In the genomic region with DNA sequence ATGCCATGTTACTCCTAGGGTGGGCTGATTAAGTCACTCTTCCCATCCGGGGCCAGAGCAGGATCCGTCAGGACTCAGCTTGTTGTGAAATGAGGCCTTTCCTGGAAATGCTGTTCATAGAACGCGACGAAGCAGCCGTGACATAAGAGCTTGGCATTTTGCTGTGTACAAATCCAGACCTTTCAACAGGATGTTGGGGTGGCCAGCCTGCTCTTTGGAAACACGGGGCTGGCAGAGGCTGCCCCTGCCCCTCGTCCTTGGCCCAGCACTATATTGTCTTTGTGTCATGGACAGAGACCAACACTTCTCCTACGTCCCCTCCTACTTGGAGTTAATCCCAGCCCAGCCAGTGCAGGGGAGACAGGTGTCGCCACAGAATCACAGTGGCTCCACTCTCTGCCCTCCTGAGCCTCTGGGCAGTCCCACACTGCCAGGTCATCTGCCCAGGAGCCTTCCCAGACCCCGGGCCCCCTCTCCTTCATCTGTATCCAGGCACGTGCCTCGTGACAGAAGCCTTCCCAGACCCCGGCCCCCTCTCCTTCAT, we compare ENCODE assay signal across 13 cellular contexts. TPM values are rescaled to one million over a fixed set of nuclear protein-coding genes. Genes with fewer than 3 reads are reported as not detected.
DNase-seq lines count a peak whose midpoint lies in the region; FAIRE-seq and TF ChIP-seq lines count a peak whose summit lies in the region.
"Had no signal": no experiment of that assay in that cellular context is flagged by ENCODE, and none has a peak within 500 bp of the region (broad histone marks: within the 10 kb centered on the region; RNA-seq: fewer than 3 reads in every experiment).

No MANE protein-coding gene starts in this region.

- H3K4me1 ChIP-seq in mammary epithelial cell (ENCODE audit: insufficient read depth, low read length): no peaks in the 10 kb centered on the region
- peaks cover 5% of the 10 kb centered on the region for H3K4me1 ChIP-seq in keratinocyte (ENCODE audit: control insufficient read depth, extremely low read depth, insufficient read depth, low read length)
- no peaks in the 10 kb centered on the region for H3K4me1 ChIP-seq in smooth muscle cell (ENCODE audit: low read depth)
- H3K4me1 ChIP-seq in A673 (ENCODE audit: insufficient read depth, low read length, poor library complexity, severe bottlenecking): no peaks in the 10 kb centered on the region

- intact Hi-C loops in mammary epithelial cell (cut with micrococcal nuclease): no loop called here
- intact Hi-C loops in A673 (cut with micrococcal nuclease; ENCODE audit: unreplicated experiment): no loop called here

- FAIRE-seq in keratinocyte (lab: Jason Lieb, UNC): peak; percentile 56

- BruUV-seq in mammary epithelial cell (replicated peaks; lab: Mats Ljungman, UMichigan) (no TSS peak), A673 (replicated peaks; lab: Mats Ljungman, UMichigan) (no TSS peak)

- no peak overlapping the region for H3K27ac ChIP-seq in mammary epithelial cell (ENCODE audit: insufficient read depth, low read depth, low read length)
- H3K27ac ChIP-seq in keratinocyte (ENCODE audit: control insufficient read depth, insufficient read depth, low read length): no peak overlapping the region
- H3K27ac ChIP-seq in smooth muscle cell (ENCODE audit: low read depth): peak overlapping the region; percentile 37
- H3K27ac ChIP-seq in A673 (ENCODE audit: low read depth, low read length, poor library complexity, severe bottlenecking): no peak overlapping the region

- no peak for TF ChIP-seq CTCF in mammary epithelial cell (conservative IDR thresholded peaks at IDR 0.05 in 1 of 2, IDR thresholded peaks at IDR 0.05 in 1 of 2; ENCODE audit: extremely low read depth in 1 of 2, insufficient read depth in 1 of 2, low read depth in 1 of 2, low read length in 2 of 2)
- no peak for TF ChIP-seq CTCF in keratinocyte (optimal IDR thresholded peaks at IDR 0.05 in 1 of 3, IDR thresholded peaks at IDR 0.05 in 1 of 3, conservative IDR thresholded peaks at IDR 0.05 in 1 of 3; ENCODE audit: extremely low read depth in 1 of 3, insufficient read depth in 2 of 3, low read length in 3 of 3)
- no peak for TF ChIP-seq CTCF in smooth muscle cell (IDR thresholded peaks at IDR 0.05; ENCODE audit: borderline replicate concordance, insufficient read depth, poor library complexity, severe bottlenecking)
- no peak for TF ChIP-seq CTCF in A673 (conservative IDR thresholded peaks at IDR 0.05; ENCODE audit: low read depth, low read length)

- no peaks in the 10 kb centered on the region for H3K9me1 ChIP-seq in keratinocyte (ENCODE audit: control insufficient read depth, extremely low read depth, insufficient read depth, low read length)

- no peaks in the 10 kb centered on the region for H3K79me2 ChIP-seq in mammary epithelial cell (ENCODE audit: insufficient read depth, low read length)
- no peaks in the 10 kb centered on the region for H3K79me2 ChIP-seq in keratinocyte (ENCODE audit: control insufficient read depth, insufficient read depth, low read length)
- H3K79me2 ChIP-seq in smooth muscle cell (ENCODE audit: low read depth): no peaks in the 10 kb centered on the region

- H3K9ac ChIP-seq in mammary epithelial cell (ENCODE audit: insufficient read depth, low read length): no peak overlapping the region
- H3K9ac ChIP-seq in keratinocyte (ENCODE audit: control insufficient read depth, extremely low read depth, insufficient read depth, low read length): no peak overlapping the region
- no peak overlapping the region for H3K9ac ChIP-seq in smooth muscle cell (ENCODE audit: low read depth)

- H2AFZ ChIP-seq in mammary epithelial cell (ENCODE audit: low read depth, low read length): peak overlapping the region; percentile 61
- H2AFZ ChIP-seq in keratinocyte (ENCODE audit: control insufficient read depth, low read length): peak overlapping the region; percentile 69
- H2AFZ ChIP-seq in smooth muscle cell (ENCODE audit: low read depth): no peak overlapping the region

- H3K9me3 ChIP-seq in mammary epithelial cell (replicated peaks; ENCODE audit: insufficient read depth, low read length) (no peaks in the 10 kb centered on the region), keratinocyte (ENCODE audit: control insufficient read depth, low read depth, low read length) (no peaks in the 10 kb centered on the region), smooth muscle cell (replicated peaks; ENCODE audit: low read depth) (no peaks in the 10 kb centered on the region), A673 (ENCODE audit: low read depth, low read length, poor library complexity, severe bottlenecking) (no peaks in the 10 kb centered on the region)

- DNase-seq in KBM-7 (peak; percentile 40), mammary epithelial cell (peak; percentile 28), keratinocyte (ENCODE audit: low read depth, low spot score) (no peak), smooth muscle cell (lab: John Stamatoyannopoulos, UW; ENCODE audit: unreplicated experiment) (no peak), NCI-H1694 (lab: John Stamatoyannopoulos, UW) (no peak), NCI-H1930 (lab: John Stamatoyannopoulos, UW) (no peak), NCI-H526 treated with DMSO at 0.1 percent for 48 hours (lab: John Stamatoyannopoulos, UW) (no peak), A673 (ENCODE audit: low spot score) (no peak)
- DNase-seq: Calu3; naive thymus-derived CD4-positive, alpha-beta T cell; SHP77 treated with DMSO at 0.1 percent for 48 hours; stimulated activated naive CD4-positive, alpha-beta T cell treated with Interleukin-2 at 50 U/mL for 16 hours had no signal

- in situ Hi-C loops in KBM-7 (cut with MboI; ENCODE audit: low pct_unique_long_range_greater_than_20kb, low sequenced_read_pairs) (no loop called here), mammary epithelial cell (cut with MboI; ENCODE audit: low sequenced_read_pairs in 2 of 2) (no loop called here)

- POLR2A ChIA-PET in A673 (lab: Charles Lee; ENCODE audit: low non-redundant PET): no interaction called here

- H3K27me3 ChIP-seq in mammary epithelial cell (ENCODE audit: insufficient read depth, low read length) (no peaks in the 10 kb centered on the region), keratinocyte (ENCODE audit: control insufficient read depth, extremely low read depth, insufficient read depth, low read length) (no peaks in the 10 kb centered on the region), smooth muscle cell (ENCODE audit: low read depth) (no peaks in the 10 kb centered on the region), A673 (replicated peaks; ENCODE audit: insufficient read depth, low read depth, low read length, poor library complexity) (no peaks in the 10 kb centered on the region)

- H3K4me2 ChIP-seq in mammary epithelial cell (ENCODE audit: insufficient read depth, low read depth, low read length) (no peak overlapping the region), keratinocyte (ENCODE audit: control insufficient read depth, extremely low read depth, insufficient read depth, low read depth, low read length) (no peak overlapping the region), smooth muscle cell (no peak overlapping the region)

- H3K36me3 ChIP-seq in mammary epithelial cell (ENCODE audit: insufficient read depth, low read length) (no peaks in the 10 kb centered on the region), keratinocyte (ENCODE audit: control insufficient read depth in 2 of 2, extremely low read depth in 1 of 2, insufficient read depth in 2 of 2, low read length in 2 of 2) (no peaks in the 10 kb centered on the region), smooth muscle cell (ENCODE audit: low read depth) (no peaks in the 10 kb centered on the region), A673 (ENCODE audit: insufficient read depth, low read length, poor library complexity, severe bottlenecking) (no peaks in the 10 kb centered on the region)

- CTCF ChIA-PET in mammary epithelial cell (lab: Charles Lee; ENCODE audit: low non-redundant PET) (interaction anchor here (0.6 kb wide), 1 partner anchor 822 kb away, joined by 4 read pairs; no protein-coding TSS in a partner anchor), A673 (lab: Charles Lee) (no interaction called here)

- dilution Hi-C loops in mammary epithelial cell (cut with HindIII; ENCODE audit: low sequenced_read_pairs) (no loop called here), keratinocyte (cut with MboI; ENCODE audit: extremely low pct_ligation_motif_present, low sequenced_read_pairs) (no loop called here)

- no peaks in the 10 kb centered on the region for H3F3A ChIP-seq in smooth muscle cell (ENCODE audit: low read depth)

- WGBS in mammary epithelial cell (ENCODE audit: low coverage, missing lambda C conversion rate): 25% methylated on average over 9 of the region's 14 CpGs
- 66% methylated on average over 14 of the region's 14 CpGs for WGBS in smooth muscle cell (ENCODE audit: low lambda C conversion rate)

- no peak overlapping the region for H3K4me3 ChIP-seq in mammary epithelial cell (replicated peaks in 1 of 3; ENCODE audit: insufficient read depth in 1 of 3, low read depth in 2 of 3, low read length in 3 of 3)
- H3K4me3 ChIP-seq in keratinocyte (ENCODE audit: control insufficient read depth in 2 of 3, extremely low read depth in 1 of 3, insufficient read depth in 2 of 3, low read depth in 1 of 3, low read length in 3 of 3): no peak overlapping the region
- no peak overlapping the region for H3K4me3 ChIP-seq in smooth muscle cell
- no peak overlapping the region for H3K4me3 ChIP-seq in A673 (ENCODE audit: low read depth, low read length, poor library complexity, severe bottlenecking)
- H3K4me3 ChIP-seq: coronary artery had no signal

- H4K20me1 ChIP-seq in mammary epithelial cell (ENCODE audit: insufficient read depth, low read length): no peaks in the 10 kb centered on the region
- no peaks in the 10 kb centered on the region for H4K20me1 ChIP-seq in keratinocyte (ENCODE audit: control insufficient read depth, extremely low read depth, insufficient read depth, low read length)
- H4K20me1 ChIP-seq in smooth muscle cell (ENCODE audit: low read depth): no peaks in the 10 kb centered on the region

RNA-seq across cellular contexts. Expression of a gene that starts 18.6 kb away (rescaled TPM):
- total RNA-seq in mammary epithelial cell: 100 to 1,000 TPM; 142 to 333 TPM
- 337 TPM for polyA plus RNA-seq in mammary epithelial cell
- polyA minus RNA-seq in mammary epithelial cell: 310 TPM
- 139 to 283 TPM (median 221 TPM) in 3 replicates for polyA plus RNA-seq in keratinocyte
- polyA plus RNA-seq in keratinocyte (2011; ENCODE audit: low read depth): 273 TPM
- 115 and 191 TPM in 2 replicates for polyA plus RNA-seq in keratinocyte (2011; cell fraction: cytosol; rRNA removed)
- 159 and 203 TPM in 2 replicates for polyA plus RNA-seq in keratinocyte (2011; cell fraction: nucleus; rRNA removed)
- polyA plus RNA-seq in keratinocyte (2012; ENCODE audit: low replicate concordance): 132 and 196 TPM in 2 replicates
- polyA minus RNA-seq in keratinocyte: 54.1 to 141 TPM (median 61.6 TPM) in 3 replicates
- polyA minus RNA-seq in keratinocyte (2011; cell fraction: cytosol; rRNA and poly(A)+ RNA removed): 65.4 TPM
- 58.7 and 107 TPM in 2 replicates for polyA minus RNA-seq in keratinocyte (2011; cell fraction: nucleus; rRNA and poly(A)+ RNA removed)
- total RNA-seq in smooth muscle cell: 233 and 278 TPM in 2 replicates
- 290 and 357 TPM in 2 replicates for polyA plus RNA-seq in smooth muscle cell
- total RNA-seq in A673 (2021): 416 and 446 TPM in 2 replicates

Comparison
In these comparisons a context has a peak if more than half of its experiments do, and no peak if none do; other contexts are left out.
1. DNase-seq: peak in KBM-7 (single experiment) and mammary epithelial cell (single experiment); none in keratinocyte (single experiment), smooth muscle cell (single experiment), NCI-H1694 (single experiment), NCI-H1930 (0 of 2), NCI-H526 treated with DMSO at 0.1 percent for 48 hours (single experiment) and A673 (single experiment).